In the genomic region with DNA sequence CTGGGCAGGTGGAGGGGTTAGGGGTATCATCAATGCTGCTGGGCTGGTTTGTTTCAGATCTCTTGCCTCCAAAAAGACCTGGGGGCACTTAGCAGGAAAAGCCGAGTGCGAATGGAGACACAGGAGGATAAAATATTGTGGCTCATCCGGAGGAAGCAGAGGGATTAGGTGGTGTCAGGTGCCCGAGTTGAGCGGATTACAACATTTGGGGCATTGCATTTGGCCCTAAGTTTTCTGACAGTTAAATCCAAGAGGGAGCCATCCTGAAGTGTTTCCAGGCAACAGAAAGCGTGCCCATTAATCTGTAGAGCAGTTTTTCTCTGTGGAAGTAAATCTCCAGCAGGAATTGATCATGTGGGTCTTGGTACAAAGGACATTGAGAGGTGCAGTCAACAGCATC, we compare ENCODE assay signal across 8 cellular contexts.
"Had no signal": no experiment of that assay in that cellular context is flagged by ENCODE, and none has a peak within 500 bp of the region (broad histone marks: within the 10 kb centered on the region; RNA-seq: fewer than 3 reads in every experiment).

No MANE protein-coding gene starts in this region.

- H3K27ac ChIP-seq: GM23248, HL-60 had no signal

- H3K36me3 ChIP-seq: HAP-1 had no signal

- H3K4me3 ChIP-seq: GM23248, HAP-1 had no signal

- H3K27ac Mint-ChIP-seq: HFFc6, IgD-negative memory B cell had no signal

- H3K9me3 Mint-ChIP-seq: HFFc6, IgD-negative memory B cell had no signal

- DNase-seq: GM23248, GOT3, H7, HFFc6, KBM-7 had no signal

- H3K9me3 ChIP-seq: HAP-1 had no signal

- H3K4me3 Mint-ChIP-seq: HFFc6, IgD-negative memory B cell had no signal
